ENCODE assay signal across 14 cellular contexts in genomic region chr1:145959333-145959732, GRCh38. TPM values are rescaled to one million over a fixed set of nuclear protein-coding genes. Genes with fewer than 3 reads are reported as not detected.
DNase-seq lines count a peak whose midpoint lies in the region; ATAC-seq and TF ChIP-seq lines count a peak whose summit lies in the region.
"Had no signal": no experiment of that assay in that cellular context is flagged by ENCODE, and none has a peak within 500 bp of the region (broad histone marks: within the 10 kb centered on the region; RNA-seq: fewer than 3 reads in every experiment).

No MANE protein-coding gene starts in this region.

- no peak overlapping the region for H2AFZ ChIP-seq in GM23338
- H2AFZ ChIP-seq: hepatocyte had no signal

- no peak overlapping the region for H2BK5ac ChIP-seq in mesendoderm (ENCODE audit: low read length)

- no peak overlapping the region for H2BK15ac ChIP-seq in mesendoderm (replicated peaks; ENCODE audit: low read depth)

- H2AK5ac ChIP-seq in mesendoderm (ENCODE audit: low read length), result no peak overlapping the region

- H2BK120ac ChIP-seq in mesendoderm (ENCODE audit: low read depth, low read length), result no peak overlapping the region

- H3K18ac ChIP-seq in mesendoderm (ENCODE audit: low read length), result no peak overlapping the region

- no peak overlapping the region for H4K5ac ChIP-seq in mesendoderm (ENCODE audit: low read length)

- peaks cover 0 to 8% (median 0%) of the 10 kb centered on the region in 11 experiments; a peak in 2 of 22 replicates for H3K36me3 ChIP-seq in BLaER1 treated with 17β-estradiol and CSF1 and Interleukin-3, amounts not matched to agents 10 nM and 100 nM
- H3K36me3 ChIP-seq in GM23338 (ENCODE audit: insufficient read depth), result no peaks in the 10 kb centered on the region
- no peaks in the 10 kb centered on the region for H3K36me3 ChIP-seq in mesendoderm (ENCODE audit: control insufficient read depth, insufficient read depth, low read length)

- no peaks in the 10 kb centered on the region; a peak in 2 of 22 replicates for H4K20me1 ChIP-seq in BLaER1 treated with 17β-estradiol and CSF1 and Interleukin-3, amounts not matched to agents 10 nM and 100 nM
- H4K20me1 ChIP-seq in GM23338 (replicated peaks; ENCODE audit: insufficient read depth), result no peaks in the 10 kb centered on the region

- H3K27me3 ChIP-seq in BLaER1 treated with 17β-estradiol and CSF1 and Interleukin-3, amounts not matched to agents 10 nM and 100 nM, result peaks cover 6 to 33% (median 29%) of the 10 kb centered on the region in 11 experiments; a peak in 21 of 22 replicates
- H3K27me3 ChIP-seq in GM23338 (ENCODE audit: insufficient read depth) (peaks cover 87% of the 10 kb centered on the region), mesendoderm (ENCODE audit: insufficient read depth, low read length, poor library complexity) (peaks cover 9% of the 10 kb centered on the region)

- peaks cover 1% of the 10 kb centered on the region for H3K79me1 ChIP-seq in mesendoderm (ENCODE audit: low read length)

- H3K4me3 Mint-ChIP-seq in GM23338, result peak overlapping the region; percentile 95
- peak overlapping the region; percentile 14 for H3K4me3 Mint-ChIP-seq in activated naive CD8-positive, alpha-beta T cell treated with anti-CD3 and anti-CD28 coated beads for 36 hours
- H3K4me3 Mint-ChIP-seq in natural killer cell treated with Interleukin-12 subunit alpha and Interleukin-12 subunit beta and Interleukin-15 and Interleukin-18, amount 100 ng/mL, for 72 hours, result peak overlapping the region; percentile 62

- peak overlapping the region in 2 of 11 experiments; percentile 83 to 84; a peak in 3 of 22 replicates for H3K9ac ChIP-seq in BLaER1 treated with 17β-estradiol and CSF1 and Interleukin-3, amounts not matched to agents 10 nM and 100 nM
- H3K9ac ChIP-seq in mesendoderm (ENCODE audit: low read length), result no peak overlapping the region
- H3K9ac ChIP-seq: GM23248 had no signal

- H3K4me2 ChIP-seq in BLaER1 treated with 17β-estradiol and CSF1 and Interleukin-3, amounts not matched to agents 10 nM and 100 nM, result peak overlapping the region; percentile 97 to 100 (median 100)
- H3K4me2 ChIP-seq in GM23338 (no peak overlapping the region), mesendoderm (ENCODE audit: low read length) (no peak overlapping the region)

- H3K4me3 ChIP-seq in BLaER1 treated with 17β-estradiol and CSF1 and Interleukin-3, amounts not matched to agents 10 nM and 100 nM, result peak overlapping the region in 2 of 10 experiments; percentile 71 to 76; a peak in 1 of 20 replicates
- H3K4me3 ChIP-seq in GM23338 (no peak overlapping the region), mesendoderm (ENCODE audit: low read length) (no peak overlapping the region)

- H3K9me3 Mint-ChIP-seq in GM23338, result peaks cover 2% of the 10 kb centered on the region; the same call in 2 of the 3 replicates
- H3K9me3 Mint-ChIP-seq in activated naive CD8-positive, alpha-beta T cell treated with anti-CD3 and anti-CD28 coated beads for 36 hours, result no peaks in the 10 kb centered on the region
- no peaks in the 10 kb centered on the region for H3K9me3 Mint-ChIP-seq in natural killer cell treated with Interleukin-12 subunit alpha and Interleukin-12 subunit beta and Interleukin-15 and Interleukin-18, amount 100 ng/mL, for 72 hours

- no peak overlapping the region for H3K56ac ChIP-seq in mesendoderm (ENCODE audit: low read length)

- TF ChIP-seq CTCF in GM23338 (conservative IDR thresholded peaks at IDR 0.05; ENCODE audit: low read depth in 2 of 2), result no peak

- peaks cover 79 to 88% (median 82%) of the 10 kb centered on the region in 10 experiments for H3K4me1 ChIP-seq in BLaER1 treated with 17β-estradiol and CSF1 and Interleukin-3, amounts not matched to agents 10 nM and 100 nM
- H3K4me1 ChIP-seq in GM23338 (ENCODE audit: insufficient read depth), result peaks cover 26% of the 10 kb centered on the region
- peaks cover 24% of the 10 kb centered on the region for H3K4me1 ChIP-seq in mesendoderm (ENCODE audit: control insufficient read depth, low read depth, low read length)

- no peaks in the 10 kb centered on the region for H3K9me2 ChIP-seq in GM23338 (ENCODE audit: insufficient read depth)

- H3K36me3 Mint-ChIP-seq in GM23338 (ENCODE audit: low read depth), result no peaks in the 10 kb centered on the region; the same call in 2 of the 3 replicates
- peaks cover 18% of the 10 kb centered on the region for H3K36me3 Mint-ChIP-seq in activated naive CD8-positive, alpha-beta T cell treated with anti-CD3 and anti-CD28 coated beads for 36 hours
- no peaks in the 10 kb centered on the region for H3K36me3 Mint-ChIP-seq in natural killer cell treated with Interleukin-12 subunit alpha and Interleukin-12 subunit beta and Interleukin-15 and Interleukin-18, amount 100 ng/mL, for 72 hours

- H3K27ac ChIP-seq in BLaER1 treated with 17β-estradiol and CSF1 and Interleukin-3, amounts not matched to agents 10 nM and 100 nM, result no peak overlapping the region; a peak in 2 of 22 replicates
- H3K27ac ChIP-seq in GM23338 (ENCODE audit: low read depth) (no peak overlapping the region), mesendoderm (ENCODE audit: low read depth, low read length) (no peak overlapping the region)
- H3K27ac ChIP-seq: GM23248 had no signal

- no peak for ATAC-seq in GM23338
- no peak for ATAC-seq in natural killer cell treated with Interleukin-12 subunit alpha and Interleukin-12 subunit beta and Interleukin-15 and Interleukin-18, amount 100 ng/mL, for 72 hours
- ATAC-seq in HG03196 (IDR thresholded peaks at IDR 0.05; ENCODE audit: unreplicated experiment), result no peak

- H3K27me3 Mint-ChIP-seq in GM23338 (ENCODE audit: insufficient read depth, low read depth, poor library complexity), result peaks cover 73% of the 10 kb centered on the region
- no peaks in the 10 kb centered on the region for H3K27me3 Mint-ChIP-seq in activated naive CD8-positive, alpha-beta T cell treated with anti-CD3 and anti-CD28 coated beads for 36 hours
- no peaks in the 10 kb centered on the region for H3K27me3 Mint-ChIP-seq in natural killer cell treated with Interleukin-12 subunit alpha and Interleukin-12 subunit beta and Interleukin-15 and Interleukin-18, amount 100 ng/mL, for 72 hours

- DNase-seq in GM23338 (ENCODE audit: low spot score), result no peak
- no peak for DNase-seq in activated naive CD8-positive, alpha-beta T cell treated with anti-CD3 and anti-CD28 coated beads for 36 hours
- no peak for DNase-seq in natural killer cell treated with Interleukin-12 subunit alpha and Interleukin-12 subunit beta and Interleukin-15 and Interleukin-18, amount 100 ng/mL, for 72 hours (ENCODE audit: low spot score)
- no peak for DNase-seq in activated CD4-positive, CD25-positive, alpha-beta regulatory T cell (lab: John Stamatoyannopoulos, UW)
- no peak for DNase-seq in mesendoderm
- DNase-seq in activated CD4-positive, alpha-beta T cell treated with anti-CD3 and anti-CD28 coated beads, Interleukin-2, amount 50 U/mL, for 1 hour, result no peak
- DNase-seq: activated gamma-delta T cell treated with Interleukin-2 at 50 U/mL for 16 hours; effector CD4-positive, alpha-beta T cell; GM23248; mammary epithelial cell; NCI-H187 treated with DMSO at 0.1 percent for 48 hours had no signal

- no peaks in the 10 kb centered on the region for H3K9me3 ChIP-seq in BLaER1 treated with 17β-estradiol and CSF1 and Interleukin-3, amounts not matched to agents 10 nM and 100 nM (replicated peaks in 1 of 11)

- H3K4ac ChIP-seq in mesendoderm (ENCODE audit: low read depth, low read length), result no peak overlapping the region

- no peak overlapping the region for H3K27ac Mint-ChIP-seq in GM23338
- peak overlapping the region; percentile 47 for H3K27ac Mint-ChIP-seq in activated naive CD8-positive, alpha-beta T cell treated with anti-CD3 and anti-CD28 coated beads for 36 hours
- peak overlapping the region in 1 of 2 donors; percentile 63 for H3K27ac Mint-ChIP-seq in natural killer cell treated with Interleukin-12 subunit alpha and Interleukin-12 subunit beta and Interleukin-15 and Interleukin-18, amount 100 ng/mL, for 72 hours

- H4K8ac ChIP-seq in mesendoderm (ENCODE audit: low read depth, low read length), result no peak overlapping the region

- peaks cover 4% of the 10 kb centered on the region; the same call in 1 of the 2 replicates for H3F3A ChIP-seq in GM23338 (replicated peaks; ENCODE audit: low read depth)

- no peaks in the 10 kb centered on the region for H3K79me2 ChIP-seq in GM23338 (replicated peaks; ENCODE audit: insufficient read depth)
- H3K79me2 ChIP-seq in mesendoderm (ENCODE audit: control insufficient read depth, insufficient read depth, low read length), result no peaks in the 10 kb centered on the region

- H3K23ac ChIP-seq in mesendoderm (ENCODE audit: low read length), result no peak overlapping the region

- peaks cover 33% of the 10 kb centered on the region for H3K4me1 Mint-ChIP-seq in GM23338
- H3K4me1 Mint-ChIP-seq in activated naive CD8-positive, alpha-beta T cell treated with anti-CD3 and anti-CD28 coated beads for 36 hours, result peaks cover 60% of the 10 kb centered on the region
- H3K4me1 Mint-ChIP-seq in natural killer cell treated with Interleukin-12 subunit alpha and Interleukin-12 subunit beta and Interleukin-15 and Interleukin-18, amount 100 ng/mL, for 72 hours (ENCODE audit: low read depth in 2 of 2), result peaks cover 73 to 86% of the 10 kb centered on the region in 2 donors

RNA-seq across cellular contexts. Expression of gene LIX1L, which starts 1.5 kb away (rescaled TPM):
- 2.5 and 2.6 TPM in 2 replicates for total RNA-seq in GM23338 (2014; rRNA removed; shearing (Covaris generic))
- 0.76 and 1.1 TPM in 2 replicates for polyA plus RNA-seq in GM23338 (2016; fragmentation: Nextera tagmentation; extraction: Ambion mirVana)
- total RNA-seq in activated naive CD8-positive, alpha-beta T cell treated with anti-CD3 and anti-CD28 coated beads for 36 hours, result 10 to 100 TPM; 37.6 to 38.3 TPM
- 10 to 100 TPM; 28.8 to 31.3 TPM for total RNA-seq in natural killer cell treated with Interleukin-12 subunit alpha and Interleukin-12 subunit beta and Interleukin-15 and Interleukin-18, amount 100 ng/mL, for 72 hours
- polyA plus RNA-seq in mesendoderm (2013, experiment 1 of 2), result 2.8 TPM
- polyA plus RNA-seq in mesendoderm (2013, experiment 2 of 2), result 2.7 TPM

RNA-seq across cellular contexts. Expression of gene ANKRD34A, which starts 5.0 kb away (rescaled TPM):
- total RNA-seq in GM23338 (2014; rRNA removed; shearing (Covaris generic)), result 0.35 and 2.2 TPM in 2 replicates
- polyA plus RNA-seq in GM23338 (2016; fragmentation: Nextera tagmentation; extraction: Ambion mirVana), result 0.09 and 0.16 TPM in 2 replicates
- total RNA-seq in activated naive CD8-positive, alpha-beta T cell treated with anti-CD3 and anti-CD28 coated beads for 36 hours, result 10 to 100 TPM in 1 of 2 experiments, 1 to 10 TPM in 1; 9.3 to 10.3 TPM
- total RNA-seq in natural killer cell treated with Interleukin-12 subunit alpha and Interleukin-12 subunit beta and Interleukin-15 and Interleukin-18, amount 100 ng/mL, for 72 hours, result 1 to 10 TPM; 1.6 to 9.1 TPM
- polyA plus RNA-seq in mesendoderm (2013, experiment 1 of 2), result 0.11 TPM
- 0.13 TPM for polyA plus RNA-seq in mesendoderm (2013, experiment 2 of 2)

RNA-seq across cellular contexts. Expression of gene POLR3GL, which starts 5.2 kb away (rescaled TPM):
- 0.82 and 3.1 TPM in 2 replicates for total RNA-seq in GM23338 (2014; rRNA removed; shearing (Covaris generic))
- 9.5 and 9.8 TPM in 2 replicates for polyA plus RNA-seq in GM23338 (2016; fragmentation: Nextera tagmentation; extraction: Ambion mirVana)
- 10 to 100 TPM; 21.1 to 21.9 TPM for total RNA-seq in activated naive CD8-positive, alpha-beta T cell treated with anti-CD3 and anti-CD28 coated beads for 36 hours
- 10 to 100 TPM; 17.8 to 26.4 TPM for total RNA-seq in natural killer cell treated with Interleukin-12 subunit alpha and Interleukin-12 subunit beta and Interleukin-15 and Interleukin-18, amount 100 ng/mL, for 72 hours
- polyA plus RNA-seq in mesendoderm (2013, experiment 1 of 2), result 2.9 TPM
- polyA plus RNA-seq in mesendoderm (2013, experiment 2 of 2), result 3.3 TPM

RNA-seq across cellular contexts. Expression of gene RBM8A, which starts 32.0 kb away (rescaled TPM):
- total RNA-seq in GM23338 (2014; rRNA removed; shearing (Covaris generic)), result 170 and 212 TPM in 2 replicates
- polyA plus RNA-seq in GM23338 (2016; fragmentation: Nextera tagmentation; extraction: Ambion mirVana), result 286 and 312 TPM in 2 replicates
- 100 to 1,000 TPM; 345 to 349 TPM for total RNA-seq in activated naive CD8-positive, alpha-beta T cell treated with anti-CD3 and anti-CD28 coated beads for 36 hours
- total RNA-seq in natural killer cell treated with Interleukin-12 subunit alpha and Interleukin-12 subunit beta and Interleukin-15 and Interleukin-18, amount 100 ng/mL, for 72 hours, result 100 to 1,000 TPM; 280 to 294 TPM
- polyA plus RNA-seq in mesendoderm (2013, experiment 1 of 2), result 413 TPM
- 408 TPM for polyA plus RNA-seq in mesendoderm (2013, experiment 2 of 2)

RNA-seq across cellular contexts. Expression of gene TXNIP, which starts 37.0 kb away (rescaled TPM):
- total RNA-seq in GM23338 (2014; rRNA removed; shearing (Covaris generic)), result 29.1 and 31.5 TPM in 2 replicates
- polyA plus RNA-seq in GM23338 (2016; fragmentation: Nextera tagmentation; extraction: Ambion mirVana), result 19.5 and 22.8 TPM in 2 replicates
- 100 to 1,000 TPM; 228 to 231 TPM for total RNA-seq in activated naive CD8-positive, alpha-beta T cell treated with anti-CD3 and anti-CD28 coated beads for 36 hours
- 100 to 1,000 TPM in 1 of 2 donors, 10 to 100 TPM in 1; 87.8 to 347 TPM for total RNA-seq in natural killer cell treated with Interleukin-12 subunit alpha and Interleukin-12 subunit beta and Interleukin-15 and Interleukin-18, amount 100 ng/mL, for 72 hours
- polyA plus RNA-seq in mesendoderm (2013, experiment 1 of 2), result 2.3 TPM
- polyA plus RNA-seq in mesendoderm (2013, experiment 2 of 2), result 2.0 TPM

Comparison
In these comparisons a context has a peak if more than half of its experiments do, and no peak if none do; other contexts are left out.
1. H3K4me2 ChIP-seq: peak in BLaER1 treated with 17β-estradiol and CSF1 and Interleukin-3, amounts not matched to agents 10 nM and 100 nM (11 of 11); none in GM23338 (single experiment) and mesendoderm (single experiment).
2. H3K4me3 Mint-ChIP-seq: peak in every context shown above with its lines; median percentile 95 in GM23338; 62 in natural killer cell treated with Interleukin-12 subunit alpha and Interleukin-12 subunit beta and Interleukin-15 and Interleukin-18, amount 100 ng/mL, for 72 hours; 14 in activated naive CD8-positive, alpha-beta T cell treated with anti-CD3 and anti-CD28 coated beads for 36 hours.